ENCODE assay signal across 10 cellular contexts in the genomic region with DNA sequence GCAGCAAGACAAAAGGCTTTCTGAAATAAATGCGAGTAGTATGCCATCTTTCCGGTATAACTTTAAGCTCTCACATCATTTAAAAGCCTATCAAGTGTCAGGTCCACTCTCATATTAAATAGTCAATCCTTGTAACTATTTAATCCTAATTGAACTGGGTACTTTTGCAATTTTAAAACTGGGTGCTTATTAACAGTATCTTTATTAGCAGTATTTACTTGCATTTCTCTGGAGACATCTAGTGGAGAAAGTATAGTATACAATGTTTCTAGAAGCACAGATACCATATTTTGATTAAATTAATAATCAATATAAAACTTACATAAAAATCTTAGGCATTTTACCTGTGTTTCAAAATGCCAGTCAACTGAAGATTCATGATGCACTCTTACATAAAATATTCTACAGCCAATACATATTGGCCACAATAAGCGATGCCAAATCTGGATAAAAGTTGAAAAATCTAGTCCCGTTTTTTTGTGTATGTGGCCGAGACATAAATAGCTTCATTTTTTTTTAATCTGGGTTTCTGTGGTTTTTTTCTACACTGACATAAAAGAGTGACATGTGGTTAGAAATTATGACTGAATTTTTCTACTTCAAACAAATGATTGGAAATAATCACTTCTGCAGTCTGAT. TPM values are rescaled to one million over a fixed set of nuclear protein-coding genes. Genes with fewer than 3 reads are reported as not detected.
DNase-seq lines count a peak whose midpoint lies in the region; ATAC-seq and TF ChIP-seq lines count a peak whose summit lies in the region.
"Had no signal": no experiment of that assay in that cellular context is flagged by ENCODE, and none has a peak within 500 bp of the region (broad histone marks: within the 10 kb centered on the region; RNA-seq: fewer than 3 reads in every experiment).

No MANE protein-coding gene starts in this region.

- H3K4me1 ChIP-seq in OCI-LY7 (ENCODE audit: insufficient read depth, low read length, poor library complexity, severe bottlenecking): no peaks in the 10 kb centered on the region
- peaks cover 3% of the 10 kb centered on the region for H3K4me1 ChIP-seq in fibroblast of lung (ENCODE audit: control insufficient read depth, extremely low read depth, insufficient read depth, low read length)
- H3K4me1 ChIP-seq in skeletal muscle satellite cell (ENCODE audit: control insufficient read depth, insufficient read depth, low read length): peaks cover 18% of the 10 kb centered on the region
- no peaks in the 10 kb centered on the region for H3K4me1 ChIP-seq in naive thymus-derived CD4-positive, alpha-beta T cell (ENCODE audit: control insufficient read depth in 2 of 2, insufficient read depth in 2 of 2, low read length in 2 of 2)

- intact Hi-C loops in OCI-LY7 (cut with micrococcal nuclease; ENCODE audit: unreplicated experiment): loop anchor here (5.0 to 10.0 kb wide), 3 partner anchors 298 to 531 kb away; a partner anchor contains a TSS
- intact Hi-C loops in naive thymus-derived CD4-positive, alpha-beta T cell (cut with micrococcal nuclease): no loop called here

- no peaks in the 10 kb centered on the region for H3K9me2 ChIP-seq in OCI-LY7 (ENCODE audit: insufficient read depth, low read length)

- H3K36me3 ChIP-seq in OCI-LY7 (ENCODE audit: insufficient read depth, low read length) (no peaks in the 10 kb centered on the region), fibroblast of lung (ENCODE audit: control insufficient read depth, insufficient read depth, low read length) (no peaks in the 10 kb centered on the region), skeletal muscle satellite cell (ENCODE audit: insufficient read depth, low read length) (no peaks in the 10 kb centered on the region)
- H3K36me3 ChIP-seq in naive thymus-derived CD4-positive, alpha-beta T cell (ENCODE audit: control insufficient read depth in 2 of 3, insufficient read depth in 3 of 3, low read length in 3 of 3): no peaks in the 10 kb centered on the region
- H3K36me3 ChIP-seq: BLaER1 treated with 17β-estradiol and CSF1 and Interleukin-3, amounts not matched to agents 10 nM and 100 nM had no signal

- H3K9me3 ChIP-seq in OCI-LY7 (ENCODE audit: low read length) (no peaks in the 10 kb centered on the region), fibroblast of lung (ENCODE audit: control insufficient read depth, insufficient read depth, low read depth, low read length) (no peaks in the 10 kb centered on the region), skeletal muscle satellite cell (replicated peaks; ENCODE audit: low read length) (no peaks in the 10 kb centered on the region)
- no peaks in the 10 kb centered on the region for H3K9me3 ChIP-seq in naive thymus-derived CD4-positive, alpha-beta T cell (ENCODE audit: control insufficient read depth in 2 of 3, low read length in 3 of 3)

- POLR2A ChIA-PET in OCI-LY7 (lab: Charles Lee): interaction anchor here (0.7 kb wide), 1 partner anchor 19 kb away, joined by 3 read pairs; no protein-coding TSS in a partner anchor
- POLR2A ChIA-PET in naive thymus-derived CD4-positive, alpha-beta T cell (lab: Charles Lee): no interaction called here

- no peaks in the 10 kb centered on the region for H3K36me3 Mint-ChIP-seq in naive thymus-derived CD4-positive, alpha-beta T cell
- H3K36me3 Mint-ChIP-seq: memory B cell had no signal

- H2AFZ ChIP-seq in OCI-LY7 (ENCODE audit: low read length) (no peak overlapping the region), fibroblast of lung (ENCODE audit: low read length) (no peak overlapping the region)

- H3K79me2 ChIP-seq in OCI-LY7 (ENCODE audit: insufficient read depth, low read depth, low read length): no peaks in the 10 kb centered on the region
- H3K79me2 ChIP-seq in fibroblast of lung (ENCODE audit: control insufficient read depth, insufficient read depth, low read length): no peaks in the 10 kb centered on the region

- TF ChIP-seq CTCF in OCI-LY7 (conservative IDR thresholded peaks at IDR 0.05; ENCODE audit: low read length) (peak; percentile 77), fibroblast of lung (conservative IDR thresholded peaks at IDR 0.05 in 1 of 2, IDR thresholded peaks at IDR 0.05 in 1 of 2; ENCODE audit: low read depth in 1 of 2, low read length in 2 of 2) (peak in 1 of 2 donors; percentile 44)

- no TSS peak for BruUV-seq in OCI-LY7 (replicated peaks; lab: Mats Ljungman, UMichigan)

- no peak overlapping the region for H3K27ac ChIP-seq in OCI-LY7 (ENCODE audit: low read depth, low read length, poor library complexity, severe bottlenecking)
- H3K27ac ChIP-seq in fibroblast of lung (ENCODE audit: insufficient read depth, low read length): no peak overlapping the region
- H3K27ac ChIP-seq in substantia nigra (ENCODE audit: low read depth, low read length, poor library complexity, severe bottlenecking): no peak overlapping the region
- H3K27ac ChIP-seq in naive thymus-derived CD4-positive, alpha-beta T cell (ENCODE audit: low read depth, low read length): no peak overlapping the region
- H3K27ac ChIP-seq: BLaER1 treated with 17β-estradiol and CSF1 and Interleukin-3, amounts not matched to agents 10 nM and 100 nM had no signal

- no peaks in the 10 kb centered on the region for H3K27me3 ChIP-seq in fibroblast of lung (ENCODE audit: control insufficient read depth, insufficient read depth, low read length)
- H3K27me3 ChIP-seq in skeletal muscle satellite cell (ENCODE audit: control insufficient read depth, insufficient read depth, low read length): no peaks in the 10 kb centered on the region
- H3K27me3 ChIP-seq in naive thymus-derived CD4-positive, alpha-beta T cell (ENCODE audit: control insufficient read depth in 2 of 2, insufficient read depth in 2 of 2, low read length in 2 of 2): no peaks in the 10 kb centered on the region
- H3K27me3 ChIP-seq: BLaER1 treated with 17β-estradiol and CSF1 and Interleukin-3, amounts not matched to agents 10 nM and 100 nM had no signal

- H3K27ac Mint-ChIP-seq in naive thymus-derived CD4-positive, alpha-beta T cell: no peak overlapping the region
- H3K27ac Mint-ChIP-seq: memory B cell had no signal

- H3K9me3 Mint-ChIP-seq in naive thymus-derived CD4-positive, alpha-beta T cell: peaks cover 0 to 15% (median 4%) of the 10 kb centered on the region in 11 donors

- CTCF ChIA-PET in OCI-LY7 (lab: Charles Lee; ENCODE audit: unreplicated experiment): no interaction called here
- CTCF ChIA-PET in naive thymus-derived CD4-positive, alpha-beta T cell (lab: Charles Lee): no interaction called here

- H3K4me2 ChIP-seq in OCI-LY7 (ENCODE audit: low read length) (no peak overlapping the region), fibroblast of lung (ENCODE audit: extremely low read depth, insufficient read depth, low read length) (no peak overlapping the region), skeletal muscle satellite cell (ENCODE audit: low read length) (no peak overlapping the region)
- H3K4me2 ChIP-seq: BLaER1 treated with 17β-estradiol and CSF1 and Interleukin-3, amounts not matched to agents 10 nM and 100 nM had no signal

- H3K4me3 Mint-ChIP-seq in naive thymus-derived CD4-positive, alpha-beta T cell: no peak overlapping the region
- H3K4me3 Mint-ChIP-seq: memory B cell had no signal

- H3K9ac ChIP-seq in fibroblast of lung (ENCODE audit: insufficient read depth, low read length) (no peak overlapping the region), skeletal muscle satellite cell (ENCODE audit: low read depth, low read length) (peak overlapping the region; percentile 22)
- H3K9ac ChIP-seq: BLaER1 treated with 17β-estradiol and CSF1 and Interleukin-3, amounts not matched to agents 10 nM and 100 nM had no signal

- H4K20me1 ChIP-seq in OCI-LY7 (ENCODE audit: insufficient read depth, low read length) (no peaks in the 10 kb centered on the region), fibroblast of lung (ENCODE audit: control insufficient read depth, extremely low read depth, insufficient read depth, low read length) (no peaks in the 10 kb centered on the region)
- H4K20me1 ChIP-seq: BLaER1 treated with 17β-estradiol and CSF1 and Interleukin-3, amounts not matched to agents 10 nM and 100 nM had no signal

- ATAC-seq in naive thymus-derived CD4-positive, alpha-beta T cell: no peak

- no peaks in the 10 kb centered on the region for H3K27me3 Mint-ChIP-seq in naive thymus-derived CD4-positive, alpha-beta T cell
- H3K27me3 Mint-ChIP-seq: memory B cell had no signal

- DNase-seq in NCI-H1694 treated with DMSO at 0.1 percent for 48 hours (lab: John Stamatoyannopoulos, UW) (peak; percentile 51), NCI-H1694 (lab: John Stamatoyannopoulos, UW) (no peak), OCI-LY7 (ENCODE audit: low spot score) (peak; percentile 19), fibroblast of lung (ENCODE audit: low read depth in 2 of 2) (peak; percentile 36 to 64), substantia nigra (lab: John Stamatoyannopoulos, UW) (no peak), NCI-H128 (lab: John Stamatoyannopoulos, UW; ENCODE audit: unreplicated experiment) (no peak)
- no peak for DNase-seq in naive thymus-derived CD4-positive, alpha-beta T cell

- H3K4me1 Mint-ChIP-seq in naive thymus-derived CD4-positive, alpha-beta T cell: no peaks in the 10 kb centered on the region
- H3K4me1 Mint-ChIP-seq: memory B cell had no signal

- no peak overlapping the region for H3K4me3 ChIP-seq in OCI-LY7 (ENCODE audit: low read depth, low read length, poor library complexity, severe bottlenecking)
- no peak overlapping the region for H3K4me3 ChIP-seq in fibroblast of lung (replicated peaks in 1 of 4; ENCODE audit: control extremely low read depth in 1 of 4, insufficient read depth in 1 of 4, low read depth in 3 of 4, low read length in 4 of 4)
- no peak overlapping the region for H3K4me3 ChIP-seq in skeletal muscle satellite cell (ENCODE audit: low read length)
- no peak overlapping the region for H3K4me3 ChIP-seq in naive thymus-derived CD4-positive, alpha-beta T cell (ENCODE audit: low read length)
- H3K4me3 ChIP-seq: BLaER1 treated with 17β-estradiol and CSF1 and Interleukin-3, amounts not matched to agents 10 nM and 100 nM had no signal

RNA-seq across cellular contexts. Expression of a gene that starts 4.3 kb away (rescaled TPM):
- not detected in 2 replicates for total RNA-seq in OCI-LY7 (2014; rRNA removed; shearing (Covaris generic))
- total RNA-seq in OCI-LY7 (2022): not detected in 2 replicates
- 38.0 and 221 TPM in 2 replicates for total RNA-seq in fibroblast of lung
- 526 and 1,141 TPM in 2 replicates for polyA plus RNA-seq in fibroblast of lung
- polyA plus RNA-seq in fibroblast of lung (2012): 266 and 548 TPM in 2 replicates
- 47.4 and 65.8 TPM in 2 replicates for polyA minus RNA-seq in fibroblast of lung (ENCODE audit: low replicate concordance)
- 43.9 and 58.3 TPM in 2 replicates for total RNA-seq in skeletal muscle satellite cell (2012; rRNA removed)
- not detected for total RNA-seq in naive thymus-derived CD4-positive, alpha-beta T cell
- polyA plus RNA-seq in naive thymus-derived CD4-positive, alpha-beta T cell: not detected

Comparison
In these comparisons a context has a peak if more than half of its experiments do, and no peak if none do; other contexts are left out.
1. DNase-seq: peak in NCI-H1694 treated with DMSO at 0.1 percent for 48 hours (single experiment), OCI-LY7 (single experiment) and fibroblast of lung (2 of 2); none in NCI-H1694 (single experiment), substantia nigra (0 of 49), naive thymus-derived CD4-positive, alpha-beta T cell (0 of 9) and NCI-H128 (single experiment).
2. RNA of a gene that starts 4.3 kb away (total RNA-seq): 38.0 to 221 TPM in fibroblast of lung; not detected in OCI-LY7 and not detected in naive thymus-derived CD4-positive, alpha-beta T cell; every median in the first group is over 10 times any median in the second.